12 cellular contexts compared by ENCODE assay signal in the genomic region with DNA sequence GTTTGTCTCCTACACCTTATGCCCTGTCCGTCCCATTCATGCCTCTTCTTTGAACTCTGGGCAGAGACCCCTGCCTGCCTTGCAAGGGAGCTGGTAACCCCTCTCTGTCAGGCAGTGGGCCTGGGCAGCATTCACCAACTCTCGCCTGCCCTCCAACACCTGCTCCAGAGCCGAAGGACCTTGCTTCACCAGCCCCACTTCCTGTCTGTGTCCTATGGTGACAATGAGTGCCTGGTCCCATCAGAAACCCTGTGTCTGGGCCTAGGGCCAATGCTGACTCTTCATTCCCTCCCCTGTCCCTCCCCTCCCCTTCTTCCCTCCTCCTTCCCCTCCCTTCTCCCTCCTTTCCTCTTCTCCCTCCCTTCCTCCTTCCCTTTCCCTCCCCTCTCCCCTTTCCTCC. TPM values are rescaled to one million over a fixed set of nuclear protein-coding genes. Genes with fewer than 3 reads are reported as not detected.
DNase-seq lines count a peak whose midpoint lies in the region; ATAC-seq and TF ChIP-seq lines count a peak whose summit lies in the region.
"Had no signal": no experiment of that assay in that cellular context is flagged by ENCODE, and none has a peak within 500 bp of the region (broad histone marks: within the 10 kb centered on the region; RNA-seq: fewer than 3 reads in every experiment).

No MANE protein-coding gene starts in this region.

- no peak overlapping the region for H3K9ac ChIP-seq in Karpas-422 (ENCODE audit: low read length)

- H3K27ac ChIP-seq in Karpas-422 (ENCODE audit: low read length) (no peak overlapping the region), RWPE2 (ENCODE audit: poor library complexity, severe bottlenecking) (no peak overlapping the region), right cardiac atrium (ENCODE audit: low read length) (peak overlapping the region; percentile 53), tibial nerve (no peak overlapping the region)

- no peaks in the 10 kb centered on the region for H3K9me2 ChIP-seq in Karpas-422 (replicated peaks; ENCODE audit: insufficient read depth, low read length)

- DNase-seq in COLO668 (lab: John Stamatoyannopoulos, UW; ENCODE audit: unreplicated experiment) (peak; percentile 42), Karpas-422 (peak; percentile 53), RWPE2 (ENCODE audit: low spot score) (peak; percentile 78), right cardiac atrium (peak in 2 of 3 donors; percentile 66 to 69), tibial nerve (ENCODE audit: low spot score in 2 of 2) (no peak), progenitor cell of endocrine pancreas (ENCODE audit: low spot score, unreplicated experiment) (no peak), NCI-H1694 treated with DMSO at 0.1 percent for 48 hours (lab: John Stamatoyannopoulos, UW) (no peak)
- DNase-seq: activated CD4-positive, alpha-beta T cell treated with anti-CD3 and anti-CD28 coated beads for 1 hour; central memory CD4-positive, alpha-beta T cell; stimulated activated CD4-positive, alpha-beta T cell treated with anti-CD3 and anti-CD28 coated beads, Interleukin-4, amount 100 ng/mL, for 1 hour had no signal

- H3K79me2 ChIP-seq in Karpas-422 (ENCODE audit: low read length) = no peaks in the 10 kb centered on the region

- no peaks in the 10 kb centered on the region for H4K20me1 ChIP-seq in Karpas-422 (ENCODE audit: insufficient read depth, low read depth, low read length)

- TF ChIP-seq EP300 in tibial nerve (IDR thresholded peaks at IDR 0.05) = no peak

- H3K27ac Mint-ChIP-seq in progenitor cell of endocrine pancreas = no peak overlapping the region
- H3K27ac Mint-ChIP-seq: B cell had no signal

- H3K27me3 ChIP-seq in Karpas-422 (ENCODE audit: low read length) = no peaks in the 10 kb centered on the region
- H3K27me3 ChIP-seq in RWPE2 (ENCODE audit: insufficient read depth, poor library complexity, severe bottlenecking) = no peaks in the 10 kb centered on the region
- H3K27me3 ChIP-seq in right cardiac atrium (ENCODE audit: control insufficient read depth, insufficient read depth) = no peaks in the 10 kb centered on the region
- peaks cover 0 to 2% of the 10 kb centered on the region in 2 donors for H3K27me3 ChIP-seq in tibial nerve

- no peaks in the 10 kb centered on the region for H3K4me1 Mint-ChIP-seq in progenitor cell of endocrine pancreas (ENCODE audit: low read depth)

- H3K4me3 ChIP-seq in Karpas-422 (ENCODE audit: low read length) (no peak overlapping the region), RWPE2 (ENCODE audit: severe bottlenecking) (no peak overlapping the region), right cardiac atrium (ENCODE audit: low read length) (no peak overlapping the region), tibial nerve (no peak overlapping the region)

- ATAC-seq in RWPE2 (ENCODE audit: low read depth) (peak; percentile 9; the same call in 2 of the 3 replicates), right cardiac atrium (peak; percentile 43 to 73), HG02970 (IDR thresholded peaks at IDR 0.05; ENCODE audit: low FRiP score, unreplicated experiment) (no peak)

- intact Hi-C loops in right cardiac atrium (cut with DNase I) = no loop called here

- 47% methylated on average over 3 of the region's 3 CpGs for WGBS in right cardiac atrium
- WGBS in tibial nerve, 2 donors = 74 to 81% methylated on average over 3 of the region's 3 CpGs

- no peaks in the 10 kb centered on the region for H3K36me3 Mint-ChIP-seq in progenitor cell of endocrine pancreas (ENCODE audit: insufficient read depth)

- no peak overlapping the region for H3K4me3 Mint-ChIP-seq in progenitor cell of endocrine pancreas (ENCODE audit: low read depth)
- H3K4me3 Mint-ChIP-seq: B cell had no signal

- no peak overlapping the region for H2AFZ ChIP-seq in Karpas-422 (ENCODE audit: low read length)

- H3K4me1 ChIP-seq in Karpas-422 (ENCODE audit: low read length) (no peaks in the 10 kb centered on the region), RWPE2 (ENCODE audit: insufficient read depth, poor library complexity, severe bottlenecking) (no peaks in the 10 kb centered on the region), right cardiac atrium (ENCODE audit: control insufficient read depth, insufficient read depth, low read length) (no peaks in the 10 kb centered on the region), tibial nerve (no peaks in the 10 kb centered on the region)

- TF ChIP-seq POLR2A in tibial nerve (IDR thresholded peaks at IDR 0.05) = no peak

- no peak overlapping the region for H3K4me2 ChIP-seq in Karpas-422 (ENCODE audit: low read depth, low read length, poor library complexity, severe bottlenecking)

- TF ChIP-seq CTCF in RWPE2 (IDR thresholded peaks at IDR 0.05; ENCODE audit: poor library complexity, severe bottlenecking) (no peak), tibial nerve (IDR thresholded peaks at IDR 0.05) (no peak), progenitor cell of endocrine pancreas (IDR thresholded peaks at IDR 0.05; ENCODE audit: unreplicated experiment) (no peak)

- no peaks in the 10 kb centered on the region for H3K9me3 ChIP-seq in Karpas-422 (ENCODE audit: low read length)
- H3K9me3 ChIP-seq in RWPE2 (ENCODE audit: severe bottlenecking) = no peaks in the 10 kb centered on the region
- H3K9me3 ChIP-seq in right cardiac atrium (ENCODE audit: control insufficient read depth, low read length) = no peaks in the 10 kb centered on the region
- H3K9me3 ChIP-seq in tibial nerve = no peaks in the 10 kb centered on the region

- no peaks in the 10 kb centered on the region for H3K36me3 ChIP-seq in Karpas-422 (ENCODE audit: insufficient read depth, low read length)
- no peaks in the 10 kb centered on the region for H3K36me3 ChIP-seq in RWPE2 (ENCODE audit: low read depth)
- no peaks in the 10 kb centered on the region for H3K36me3 ChIP-seq in tibial nerve

- no peaks in the 10 kb centered on the region for H3K27me3 Mint-ChIP-seq in progenitor cell of endocrine pancreas
- H3K27me3 Mint-ChIP-seq: B cell had no signal

- no peaks in the 10 kb centered on the region for H3K9me3 Mint-ChIP-seq in progenitor cell of endocrine pancreas (ENCODE audit: low read depth)

RNA-seq across cellular contexts. Expression of gene PCMTD2, which starts 22.8 kb away (rescaled TPM):
- 60.0 and 92.7 TPM in 2 replicates for total RNA-seq in Karpas-422 (2014; rRNA removed; shearing (Covaris generic); ENCODE audit: low replicate concordance)
- total RNA-seq in right cardiac atrium (100 to 1,000 TPM in 1 of 4 donors, 10 to 100 TPM in 3; 62.2 to 101 (median 85.7) TPM), tibial nerve (100 to 1,000 TPM in 3 of 4 donors, 10 to 100 TPM in 1; 57.0 to 119 (median 103) TPM), progenitor cell of endocrine pancreas (102 and 106 TPM in 2 replicates)
- 44.1 TPM for polyA plus RNA-seq in right cardiac atrium

Comparison
In these comparisons a context has a peak if more than half of its experiments do, and no peak if none do; other contexts are left out.
1. DNase-seq: peak in COLO668 (single experiment), Karpas-422 (single experiment), RWPE2 (single experiment) and right cardiac atrium (2 of 3); none in tibial nerve (0 of 2), progenitor cell of endocrine pancreas (single experiment) and NCI-H1694 treated with DMSO at 0.1 percent for 48 hours (single experiment).